10 cellular contexts compared by ENCODE assay signal in genomic region chr6:70705772-70706171, GRCh38.
"Had no signal": no experiment of that assay in that cellular context is flagged by ENCODE, and none has a peak within 500 bp of the region (broad histone marks: within the 10 kb centered on the region; RNA-seq: fewer than 3 reads in every experiment).

No MANE protein-coding gene starts in this region.

- H3K9me3 ChIP-seq: MG63, SK-N-SH had no signal

- H3K9ac ChIP-seq: SK-N-SH had no signal

- DNase-seq: MG63, NCI-H1417 treated with DMSO at 0.1 percent for 48 hours, NCI-H2081 treated with DMSO at 0.1 percent for 48 hours, NCI-H226, NCI-H510A, NCI-H524 treated with DMSO at 0.1 percent for 48 hours had no signal

- H3K4me3 ChIP-seq: MG63 had no signal

- H3K27me3 ChIP-seq: MG63 had no signal

- H3K36me3 ChIP-seq: MG63 had no signal

- H3K27ac ChIP-seq: RWPE1 had no signal

- H3K4me2 ChIP-seq: SK-N-SH had no signal

- ATAC-seq: Panc1, PC-3 had no signal
